8 cellular contexts compared by ENCODE assay signal in genomic region chr19:35718345-35719041, GRCh38. TPM values are rescaled to one million over a fixed set of nuclear protein-coding genes. Genes with fewer than 3 reads are reported as not detected.
DNase-seq lines count a peak whose midpoint lies in the region; ATAC-seq and TF ChIP-seq lines count a peak whose summit lies in the region.

No MANE protein-coding gene starts in this region.

- H3K27me3 ChIP-seq in thoracic aorta (replicated peaks; ENCODE audit: insufficient read depth), result no peaks in the 10 kb centered on the region

- H3K4me3 ChIP-seq in mucosa of descending colon, result peak overlapping the region; percentile 85
- H3K4me3 ChIP-seq in thoracic aorta, result peak overlapping the region; percentile 80

- DNase-seq in GM10248 (ENCODE audit: extremely low spot score) (peak; percentile 57), mucosa of descending colon (peak; percentile 42 to 78 (median 68)), thoracic aorta (ENCODE audit: low spot score) (no peak), NCI-H2171 treated with DMSO at 0.1 percent for 48 hours (lab: John Stamatoyannopoulos, UW) (no peak), cerebellum (ENCODE audit: low spot score) (no peak)
- DNase-seq in activated CD4-positive, alpha-beta T cell treated with anti-CD3 and anti-CD28 coated beads, Interleukin-2, amount 10 ng/mL, durations not matched to agents 7 days and 5 days, result peak; percentile 54
- peak; percentile 29 for DNase-seq in effector CD8-positive, alpha-beta T cell (lab: John Stamatoyannopoulos, UW)

- H3K27me3 Mint-ChIP-seq in activated CD4-positive, alpha-beta T cell treated with anti-CD3 and anti-CD28 coated beads, Interleukin-2, amount 10 ng/mL, durations not matched to agents 7 days and 5 days, result no peaks in the 10 kb centered on the region

- H3K9me3 ChIP-seq in mucosa of descending colon (no peaks in the 10 kb centered on the region), thoracic aorta (no peaks in the 10 kb centered on the region)

- peak overlapping the region; percentile 59 to 71 for H3K27ac ChIP-seq in thoracic aorta

- ATAC-seq in HG03432 (IDR thresholded peaks at IDR 0.05; ENCODE audit: unreplicated experiment), result peak; percentile 4
- no peak for ATAC-seq in mucosa of descending colon
- ATAC-seq in thoracic aorta (ENCODE audit: insufficient number of reproducible peaks, low FRiP score, low read depth), result no peak

- no peak for TF ChIP-seq CTCF in GM10248 (IDR thresholded peaks at IDR 0.05; ENCODE audit: control extremely low read depth, extremely low read depth, low read depth, missing control alignments)
- TF ChIP-seq CTCF in mucosa of descending colon (IDR thresholded peaks at IDR 0.05), result no peak
- TF ChIP-seq CTCF in thoracic aorta (IDR thresholded peaks at IDR 0.05), result no peak

- intact Hi-C loops in mucosa of descending colon (cut with DNase I, micrococcal nuclease), result no loop called here

- H3K36me3 ChIP-seq in mucosa of descending colon (ENCODE audit: low read depth) (peaks cover 7% of the 10 kb centered on the region), thoracic aorta (peaks cover 28% of the 10 kb centered on the region)

- CTCF ChIA-PET in GM10248 (lab: Yijun Ruan, JAX), result interaction anchor here (0.8 to 1.6 kb wide), 6 partner anchors 12 to 26 kb away, joined by 3 to 4 read pairs (median 3); no protein-coding TSS in a partner anchor
- CTCF ChIA-PET in activated CD4-positive, alpha-beta T cell treated with anti-CD3 and anti-CD28 coated beads, Interleukin-2, amount 10 ng/mL, durations not matched to agents 7 days and 5 days (lab: Charles Lee), result interaction anchor here (0.8 to 1.1 kb wide), 4 partner anchors 12 to 24 kb away, joined by 3 to 5 read pairs (median 4); no protein-coding TSS in a partner anchor

- POLR2A ChIA-PET in GM10248 (lab: Yijun Ruan, JAX), result interaction anchor here (0.5 to 1.5 kb wide), 4 partner anchors 24 to 30 kb away, joined by 3 to 10 read pairs (median 4); partner anchors contain the start of genes IGFLR1 and LIN37
- POLR2A ChIA-PET in activated CD4-positive, alpha-beta T cell treated with anti-CD3 and anti-CD28 coated beads, Interleukin-2, amount 10 ng/mL, durations not matched to agents 7 days and 5 days (lab: Charles Lee), result interaction anchor here (0.7 kb wide), 1 partner anchor 101 kb away, joined by 3 read pairs; no protein-coding TSS in a partner anchor

- H3K4me1 Mint-ChIP-seq in activated CD4-positive, alpha-beta T cell treated with anti-CD3 and anti-CD28 coated beads, Interleukin-2, amount 10 ng/mL, durations not matched to agents 7 days and 5 days, result peaks cover 52% of the 10 kb centered on the region

- H3K4me3 Mint-ChIP-seq in activated CD4-positive, alpha-beta T cell treated with anti-CD3 and anti-CD28 coated beads, Interleukin-2, amount 10 ng/mL, durations not matched to agents 7 days and 5 days, result peak overlapping the region; percentile 87

- peak overlapping the region; percentile 85 for H3K27ac Mint-ChIP-seq in activated CD4-positive, alpha-beta T cell treated with anti-CD3 and anti-CD28 coated beads, Interleukin-2, amount 10 ng/mL, durations not matched to agents 7 days and 5 days

- H3K9me3 Mint-ChIP-seq in activated CD4-positive, alpha-beta T cell treated with anti-CD3 and anti-CD28 coated beads, Interleukin-2, amount 10 ng/mL, durations not matched to agents 7 days and 5 days, result no peaks in the 10 kb centered on the region

- peaks cover 28% of the 10 kb centered on the region for H3K36me3 Mint-ChIP-seq in activated CD4-positive, alpha-beta T cell treated with anti-CD3 and anti-CD28 coated beads, Interleukin-2, amount 10 ng/mL, durations not matched to agents 7 days and 5 days (ENCODE audit: low read depth)

- peaks cover 21% of the 10 kb centered on the region for H3K4me1 ChIP-seq in mucosa of descending colon (ENCODE audit: low read depth)
- peaks cover 16 to 26% of the 10 kb centered on the region in 2 donors for H3K4me1 ChIP-seq in thoracic aorta (ENCODE audit: control insufficient read depth in 1 of 2, low read depth in 2 of 2)

RNA-seq across cellular contexts. Expression of gene KMT2B, which starts 0.7 kb away (rescaled TPM):
- total RNA-seq in activated CD4-positive, alpha-beta T cell treated with anti-CD3 and anti-CD28 coated beads, Interleukin-2, amount 10 ng/mL, durations not matched to agents 7 days and 5 days, result 10 to 100 TPM; 65.1 to 67.2 TPM
- total RNA-seq in mucosa of descending colon, result 10 to 100 TPM; 35.9 to 49.2 (median 37.5) TPM
- 10 to 100 TPM; 26.4 to 31.3 TPM for total RNA-seq in thoracic aorta
- total RNA-seq in cerebellum, result 7.1 TPM

RNA-seq across cellular contexts. Expression of gene ZBTB32, which starts 14.1 kb away (rescaled TPM):
- total RNA-seq in activated CD4-positive, alpha-beta T cell treated with anti-CD3 and anti-CD28 coated beads, Interleukin-2, amount 10 ng/mL, durations not matched to agents 7 days and 5 days, result 10 to 100 TPM; 15.4 to 17.3 TPM
- total RNA-seq in mucosa of descending colon (under 1 TPM in 1 of 3 donors, not detected in 2; 0.27 TPM), thoracic aorta (not detected), cerebellum (not detected)

RNA-seq across cellular contexts. Expression of gene IGFLR1, which starts 23.8 kb away (rescaled TPM):
- 10 to 100 TPM; 53.7 to 54.6 TPM for total RNA-seq in activated CD4-positive, alpha-beta T cell treated with anti-CD3 and anti-CD28 coated beads, Interleukin-2, amount 10 ng/mL, durations not matched to agents 7 days and 5 days
- total RNA-seq in mucosa of descending colon, result 10 to 100 TPM in 1 of 3 donors, 1 to 10 TPM in 2; 5.3 to 14.6 (median 8.2) TPM
- total RNA-seq in thoracic aorta, result 10 to 100 TPM in 1 of 2 donors, 1 to 10 TPM in 1; 6.9 to 13.1 TPM
- 1.3 TPM for total RNA-seq in cerebellum

RNA-seq across cellular contexts. Expression of gene U2AF1L4, which starts 26.7 kb away (rescaled TPM):
- 10 to 100 TPM; 35.0 to 38.1 TPM for total RNA-seq in activated CD4-positive, alpha-beta T cell treated with anti-CD3 and anti-CD28 coated beads, Interleukin-2, amount 10 ng/mL, durations not matched to agents 7 days and 5 days
- total RNA-seq in mucosa of descending colon (10 to 100 TPM; 19.7 to 32.4 (median 32.1) TPM), thoracic aorta (10 to 100 TPM; 34.4 to 42.6 TPM), cerebellum (8.6 TPM)

RNA-seq across cellular contexts. Expression of gene PSENEN, which starts 27.0 kb away (rescaled TPM):
- total RNA-seq in activated CD4-positive, alpha-beta T cell treated with anti-CD3 and anti-CD28 coated beads, Interleukin-2, amount 10 ng/mL, durations not matched to agents 7 days and 5 days, result 10 to 100 TPM; 41.7 to 46.3 TPM
- total RNA-seq in mucosa of descending colon (10 to 100 TPM; 56.7 to 92.1 (median 90.2) TPM), thoracic aorta (10 to 100 TPM; 25.5 to 30.1 TPM), cerebellum (11.3 TPM)

Comparison
In these comparisons a context has a peak if more than half of its experiments do, and no peak if none do; other contexts are left out.
1. DNase-seq: peak in GM10248 (single experiment), activated CD4-positive, alpha-beta T cell treated with anti-CD3 and anti-CD28 coated beads, Interleukin-2, amount 10 ng/mL, durations not matched to agents 7 days and 5 days (single experiment), effector CD8-positive, alpha-beta T cell (single experiment) and mucosa of descending colon (3 of 3); none in thoracic aorta (single experiment), NCI-H2171 treated with DMSO at 0.1 percent for 48 hours (single experiment) and cerebellum (single experiment).
2. RNA of gene ZBTB32, which starts 14.1 kb away (total RNA-seq): 15.4 to 17.3 TPM in activated CD4-positive, alpha-beta T cell treated with anti-CD3 and anti-CD28 coated beads, Interleukin-2, amount 10 ng/mL, durations not matched to agents 7 days and 5 days; 0.27 TPM in mucosa of descending colon, not detected in thoracic aorta and not detected in cerebellum (single experiment); every median in the first group is over 10 times any median in the second.